8 cellular contexts compared by ENCODE assay signal in the genomic region with DNA sequence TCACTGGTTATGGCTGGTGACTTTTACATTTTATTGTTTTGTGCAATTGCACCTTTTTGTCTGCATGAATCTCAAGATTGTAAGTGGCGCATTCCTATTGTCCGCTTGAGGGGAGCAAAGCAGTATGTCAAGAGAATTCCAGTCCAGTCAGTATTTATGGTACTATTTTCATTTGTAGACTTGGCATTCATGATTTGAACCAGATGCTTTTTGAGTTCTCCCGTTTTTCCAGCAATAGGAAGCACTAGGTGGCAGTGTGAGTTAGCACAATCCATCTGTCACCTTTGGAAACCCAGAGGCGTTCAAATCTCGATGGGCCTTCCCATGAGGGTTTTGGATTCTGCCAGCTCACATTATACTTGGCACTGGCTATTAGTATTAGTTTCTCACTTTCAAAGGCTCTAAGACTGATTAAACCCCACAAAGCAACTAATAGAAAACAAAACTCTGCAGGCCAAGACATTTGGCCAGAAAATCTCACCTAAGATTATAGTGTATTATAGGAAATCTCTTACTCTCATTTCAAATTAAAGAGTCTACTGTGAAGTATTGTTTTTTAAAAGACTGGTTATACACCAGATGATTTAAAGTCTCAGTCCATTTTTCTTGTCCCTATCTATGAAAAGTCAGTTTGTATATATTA. TPM values are rescaled to one million over a fixed set of nuclear protein-coding genes. Genes with fewer than 3 reads are reported as not detected.
DNase-seq lines count a peak whose midpoint lies in the region; ATAC-seq and TF ChIP-seq lines count a peak whose summit lies in the region.

No MANE protein-coding gene starts in this region.

- peak overlapping the region; percentile 81 for H3K4me3 Mint-ChIP-seq in activated naive CD4-positive, alpha-beta T cell treated with anti-CD3 and anti-CD28 coated beads for 36 hours
- H3K4me3 Mint-ChIP-seq in nephron progenitor cell: peak overlapping the region; percentile 93

- H3K9me3 Mint-ChIP-seq in activated naive CD4-positive, alpha-beta T cell treated with anti-CD3 and anti-CD28 coated beads for 36 hours: no peaks in the 10 kb centered on the region
- H3K9me3 Mint-ChIP-seq in nephron progenitor cell: no peaks in the 10 kb centered on the region

- peak; percentile 57 for DNase-seq in activated naive CD4-positive, alpha-beta T cell treated with anti-CD3 and anti-CD28 coated beads for 36 hours
- no peak for DNase-seq in activated naive CD4-positive, alpha-beta T cell treated with Interleukin-2 at 50 U/mL for 16 hours
- DNase-seq in NAMALWA (ENCODE audit: low spot score) (peak; percentile 0), SW480 (ENCODE audit: low spot score) (peak; percentile 48), fibroblast of the aortic adventitia (ENCODE audit: low read depth) (peak; percentile 96), nephron progenitor cell (peak; percentile 52)
- DNase-seq in effector memory CD4-positive, alpha-beta T cell: no peak

- ATAC-seq in GM21390 (IDR thresholded peaks at IDR 0.05; ENCODE audit: unreplicated experiment): no peak

- H3K4me3 ChIP-seq in fibroblast of the aortic adventitia (ENCODE audit: low read depth, low read length): peak overlapping the region; percentile 86
- H3K4me3 ChIP-seq in effector memory CD4-positive, alpha-beta T cell (ENCODE audit: insufficient read depth, low read depth, low read length, poor library complexity, severe bottlenecking): no peak overlapping the region

- H3K27me3 ChIP-seq in effector memory CD4-positive, alpha-beta T cell (replicated peaks; ENCODE audit: control insufficient read depth, insufficient read depth, low read length, poor library complexity, severe bottlenecking): peaks cover 7% of the 10 kb centered on the region

- no peaks in the 10 kb centered on the region for H3K36me3 ChIP-seq in effector memory CD4-positive, alpha-beta T cell (ENCODE audit: control insufficient read depth, insufficient read depth, low read length)

- intact Hi-C loops in activated naive CD4-positive, alpha-beta T cell treated with anti-CD3 and anti-CD28 coated beads for 36 hours (cut with micrococcal nuclease): loop anchor here (1.0 to 10.0 kb wide), 11 partner anchors 109 to 935 kb away; a partner anchor contains a TSS

- CTCF ChIA-PET in activated naive CD4-positive, alpha-beta T cell treated with anti-CD3 and anti-CD28 coated beads for 36 hours (lab: Charles Lee): interaction anchor here (0.6 to 5.2 kb wide), 11 partner anchors 11 to 385 kb away, joined by 3 to 46 read pairs (median 6); no protein-coding TSS in a partner anchor

- peak; percentile 72 for TF ChIP-seq CTCF in fibroblast of the aortic adventitia (IDR thresholded peaks at IDR 0.05; ENCODE audit: insufficient read depth, low read length)
- TF ChIP-seq CTCF in nephron progenitor cell (IDR thresholded peaks at IDR 0.05): peak; percentile 50

- H3K27ac Mint-ChIP-seq in activated naive CD4-positive, alpha-beta T cell treated with anti-CD3 and anti-CD28 coated beads for 36 hours: no peak overlapping the region
- peak overlapping the region; percentile 96 for H3K27ac Mint-ChIP-seq in nephron progenitor cell

- H3K4me1 ChIP-seq in effector memory CD4-positive, alpha-beta T cell (ENCODE audit: control insufficient read depth, insufficient read depth, low read length, poor library complexity, severe bottlenecking): peaks cover 12% of the 10 kb centered on the region

- peaks cover 4% of the 10 kb centered on the region for H3K36me3 Mint-ChIP-seq in activated naive CD4-positive, alpha-beta T cell treated with anti-CD3 and anti-CD28 coated beads for 36 hours (ENCODE audit: low read depth)
- peaks cover 40% of the 10 kb centered on the region for H3K36me3 Mint-ChIP-seq in nephron progenitor cell (ENCODE audit: low read depth)

- peaks cover 48% of the 10 kb centered on the region for H3K4me1 Mint-ChIP-seq in activated naive CD4-positive, alpha-beta T cell treated with anti-CD3 and anti-CD28 coated beads for 36 hours (ENCODE audit: low read depth)
- H3K4me1 Mint-ChIP-seq in nephron progenitor cell: peaks cover 71% of the 10 kb centered on the region

- peaks cover 5% of the 10 kb centered on the region for H3K27me3 Mint-ChIP-seq in activated naive CD4-positive, alpha-beta T cell treated with anti-CD3 and anti-CD28 coated beads for 36 hours (ENCODE audit: low read depth)
- H3K27me3 Mint-ChIP-seq in nephron progenitor cell (ENCODE audit: low read depth, poor library complexity): no peaks in the 10 kb centered on the region

- H3K9me3 ChIP-seq in effector memory CD4-positive, alpha-beta T cell (ENCODE audit: control insufficient read depth, low read length): no peaks in the 10 kb centered on the region

- no peak overlapping the region for H3K27ac ChIP-seq in effector memory CD4-positive, alpha-beta T cell (ENCODE audit: insufficient read depth, low read length, poor library complexity, severe bottlenecking)

RNA-seq across cellular contexts. Expression of a gene that starts 2.2 kb away (rescaled TPM):
- total RNA-seq in activated naive CD4-positive, alpha-beta T cell treated with anti-CD3 and anti-CD28 coated beads for 36 hours: 1 to 10 TPM; 4.0 to 5.2 TPM
- 13.6 and 23.0 TPM in 2 replicates for total RNA-seq in fibroblast of the aortic adventitia (ENCODE audit: low replicate concordance)

Comparison
In these comparisons a context has a peak if more than half of its experiments do, and no peak if none do; other contexts are left out.
1. DNase-seq: peak in activated naive CD4-positive, alpha-beta T cell treated with anti-CD3 and anti-CD28 coated beads for 36 hours (single experiment), NAMALWA (single experiment), SW480 (single experiment), fibroblast of the aortic adventitia (single experiment) and nephron progenitor cell (single experiment); none in activated naive CD4-positive, alpha-beta T cell treated with Interleukin-2 at 50 U/mL for 16 hours (single experiment) and effector memory CD4-positive, alpha-beta T cell (0 of 3).